8 cellular contexts compared by ENCODE assay signal in the genomic region with DNA sequence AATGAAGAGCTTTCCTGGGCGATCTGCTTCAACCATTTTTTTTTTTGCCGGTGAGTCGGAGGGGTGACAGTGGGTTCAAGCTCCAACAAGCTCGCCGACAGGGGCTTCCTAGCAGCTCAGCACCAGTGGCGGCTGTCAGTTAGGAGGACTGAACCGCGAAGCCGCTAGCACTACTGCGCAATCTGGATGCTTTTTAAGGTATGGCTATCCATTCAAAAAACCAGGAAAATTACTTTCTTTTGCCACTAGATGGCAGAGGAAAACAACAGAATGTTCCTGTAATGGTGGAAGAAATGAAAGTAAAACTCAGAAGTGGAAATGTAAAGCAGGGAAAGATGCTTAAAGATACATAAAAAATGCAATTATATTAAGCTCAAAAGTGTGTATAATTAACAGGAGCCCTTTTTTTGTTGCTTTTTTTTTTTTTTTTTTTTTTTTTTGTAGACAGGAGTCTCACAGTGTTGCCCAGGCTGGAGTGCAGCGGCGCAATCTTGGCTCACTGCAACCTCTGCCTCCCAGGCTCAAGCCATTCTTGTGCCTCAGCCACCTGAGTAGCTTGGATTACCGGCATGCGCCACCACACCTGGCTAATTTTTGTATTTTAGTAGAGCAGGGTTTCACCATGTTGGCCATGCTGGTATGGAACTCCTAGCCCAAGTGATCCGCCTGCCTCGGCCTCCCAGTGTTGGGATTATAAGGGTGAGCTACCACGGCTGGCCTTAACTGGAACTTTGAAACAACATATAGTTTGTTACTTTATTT. TPM values are rescaled to one million over a fixed set of nuclear protein-coding genes. Genes with fewer than 3 reads are reported as not detected.
DNase-seq lines count a peak whose midpoint lies in the region; ATAC-seq, FAIRE-seq and TF ChIP-seq lines count a peak whose summit lies in the region.

No MANE protein-coding gene starts in this region.

- H3K9me3 ChIP-seq in OCI-LY1 (ENCODE audit: low read length) = no peaks in the 10 kb centered on the region
- H3K9me3 ChIP-seq in ascending aorta = no peaks in the 10 kb centered on the region
- no peaks in the 10 kb centered on the region for H3K9me3 ChIP-seq in right atrium auricular region
- H3K9me3 ChIP-seq in small intestine (ENCODE audit: control insufficient read depth, low read depth) = no peaks in the 10 kb centered on the region

- H3K36me3 ChIP-seq in OCI-LY1 (ENCODE audit: insufficient read depth, low read length) (peaks cover 27% of the 10 kb centered on the region; the same call in 1 of the 2 replicates), ascending aorta (peaks cover 7 to 23% of the 10 kb centered on the region in 2 donors), right atrium auricular region (peaks cover 12% of the 10 kb centered on the region), small intestine (ENCODE audit: control insufficient read depth in 2 of 2, insufficient read depth in 2 of 2, low read length in 2 of 2) (peaks cover 0 to 3% of the 10 kb centered on the region in 2 donors)

- H3K79me2 ChIP-seq in OCI-LY1 (ENCODE audit: insufficient read depth, low read length) = peaks cover 30% of the 10 kb centered on the region

- H3K4me2 ChIP-seq in OCI-LY1 (ENCODE audit: low read length) = peak overlapping the region; percentile 51

- H3K4me1 ChIP-seq in OCI-LY1 (ENCODE audit: insufficient read depth, low read length, severe bottlenecking) (peaks cover 21% of the 10 kb centered on the region), ascending aorta (peaks cover 0 to 16% of the 10 kb centered on the region in 2 donors), right atrium auricular region (peaks cover 0 to 42% of the 10 kb centered on the region in 2 donors), small intestine (ENCODE audit: control insufficient read depth in 2 of 2, insufficient read depth in 1 of 2, low read depth in 1 of 2, low read length in 1 of 2) (peaks cover 5 to 9% of the 10 kb centered on the region in 2 donors)

- H3K9me2 ChIP-seq in OCI-LY1 (ENCODE audit: low read depth, low read length) = no peaks in the 10 kb centered on the region

- H3K9ac ChIP-seq in OCI-LY1 (ENCODE audit: low read length) = peak overlapping the region; percentile 3; the same call in 1 of the 2 replicates

- ATAC-seq in HG02885 (IDR thresholded peaks at IDR 0.05; ENCODE audit: poor library complexity, unreplicated experiment) (peak; percentile 35), GM19328 (IDR thresholded peaks at IDR 0.05; ENCODE audit: unreplicated experiment) (no peak)

- H4K20me1 ChIP-seq in OCI-LY1 (ENCODE audit: insufficient read depth, low read length) = no peaks in the 10 kb centered on the region

- H3K4me3 ChIP-seq in OCI-LY1 (ENCODE audit: low read depth, low read length, poor library complexity, severe bottlenecking) = peak overlapping the region; percentile 41
- H3K4me3 ChIP-seq in ascending aorta = no peak overlapping the region
- H3K4me3 ChIP-seq in right atrium auricular region = peak overlapping the region in 1 of 2 donors; percentile 10
- H3K4me3 ChIP-seq in small intestine (ENCODE audit: low read depth in 1 of 2, low read length in 2 of 2) = no peak overlapping the region

- FAIRE-seq in small intestine (lab: Jason Lieb, UNC) = no peak

- intact Hi-C loops in ascending aorta (cut with DNase I) = no loop called here

- H3K27ac ChIP-seq in OCI-LY1 (ENCODE audit: low read depth, low read length, poor library complexity, severe bottlenecking) (peak overlapping the region; percentile 32), ascending aorta (no peak overlapping the region), right atrium auricular region (peak overlapping the region; percentile 59 to 60), small intestine (ENCODE audit: low read depth in 1 of 2, low read length in 1 of 2) (peak overlapping the region; percentile 6 to 22)

- H3F3A ChIP-seq in OCI-LY1 (ENCODE audit: insufficient read depth, low read length) = no peaks in the 10 kb centered on the region

- DNase-seq in NCI-H1105 treated with DMSO at 0.1 percent for 48 hours (lab: John Stamatoyannopoulos, UW) (peak; percentile 16), NCI-H1105 (lab: John Stamatoyannopoulos, UW) (no peak), ascending aorta (ENCODE audit: low spot score in 2 of 2) (no peak), right atrium auricular region (ENCODE audit: low spot score) (no peak), small intestine (peak; percentile 81)

- TF ChIP-seq CTCF in OCI-LY1 (IDR thresholded peaks at IDR 0.05; ENCODE audit: low read length) = peak; percentile 63
- peak; percentile 39 to 63 (median 62) for TF ChIP-seq CTCF in ascending aorta (IDR thresholded peaks at IDR 0.05)
- peak; percentile 55 to 73 for TF ChIP-seq CTCF in right atrium auricular region (IDR thresholded peaks at IDR 0.05)

- WGBS in small intestine, 3 donors = 51 to 79% (median 54%) methylated on average over 17 of the region's 17 CpGs

- no peak overlapping the region for H2AFZ ChIP-seq in OCI-LY1 (ENCODE audit: low read length)

- H3K27me3 ChIP-seq in OCI-LY1 (ENCODE audit: insufficient read depth, low read length) (no peaks in the 10 kb centered on the region), ascending aorta (no peaks in the 10 kb centered on the region), right atrium auricular region (no peaks in the 10 kb centered on the region), small intestine (ENCODE audit: control insufficient read depth in 2 of 2, insufficient read depth in 2 of 2, low read length in 2 of 2) (no peaks in the 10 kb centered on the region)

RNA-seq across cellular contexts. Expression of gene KYAT3, which starts 8.5 kb away (rescaled TPM):
- total RNA-seq in ascending aorta (9.3 TPM), right atrium auricular region (1 to 10 TPM; 7.7 to 9.4 TPM)
- 10 to 100 TPM; 21.5 to 28.3 (median 22.7) TPM for polyA plus RNA-seq in small intestine

RNA-seq across cellular contexts. Expression of gene RBMXL1, which starts 8.5 kb away (rescaled TPM):
- total RNA-seq in ascending aorta (11.5 TPM), right atrium auricular region (10 to 100 TPM; 11.0 to 11.3 TPM)
- 1 to 10 TPM; 2.5 to 5.0 (median 3.2) TPM for polyA plus RNA-seq in small intestine

RNA-seq across cellular contexts. Expression of gene GBP3, which starts 38.7 kb away (rescaled TPM):
- total RNA-seq in ascending aorta (28.5 TPM), right atrium auricular region (10 to 100 TPM in 1 of 2 donors, 1 to 10 TPM in 1; 5.8 to 10.4 TPM)
- polyA plus RNA-seq in small intestine = 10 to 100 TPM; 13.8 to 71.6 (median 21.5) TPM

Comparison
In these comparisons a context has a peak if more than half of its experiments do, and no peak if none do; other contexts are left out.
1. DNase-seq: peak in NCI-H1105 treated with DMSO at 0.1 percent for 48 hours (single experiment) and small intestine (single experiment); none in NCI-H1105 (single experiment), ascending aorta (0 of 2) and right atrium auricular region (single experiment).
2. H3K27ac ChIP-seq: peak in OCI-LY1 (single experiment), right atrium auricular region (2 of 2) and small intestine (2 of 2); none in ascending aorta (0 of 2).
3. Peak in every context shown above with its lines, with median percentiles within 50 percentile points of each other: CTCF ChIP-seq.